Comparison of ENCODE assay signal across 5 cellular contexts in the genomic region with DNA sequence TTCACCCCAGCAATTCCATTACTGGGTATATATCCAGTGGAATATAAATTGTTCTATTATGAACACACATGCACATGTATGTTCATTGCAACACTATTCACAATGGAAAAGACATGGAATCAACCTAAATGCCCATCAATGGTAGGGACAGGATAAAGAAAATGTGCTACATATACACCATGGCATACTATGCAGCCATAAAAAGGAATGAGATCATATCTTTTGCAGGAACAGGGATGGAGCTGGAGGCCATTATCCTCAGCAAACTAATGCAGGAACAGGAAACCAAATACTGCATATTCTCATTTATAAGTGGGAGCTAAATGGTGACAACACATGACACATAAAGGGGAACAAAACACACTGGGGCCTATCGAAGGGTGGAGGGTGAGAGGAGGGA.
DNase-seq lines count a peak whose midpoint lies in the region; ATAC-seq, FAIRE-seq and TF ChIP-seq lines count a peak whose summit lies in the region.
"Not testable (repeated sequence)": the region's sequence is repeated elsewhere in the genome, so short reads cannot be mapped to it uniquely, and the experiment has no call there.

No MANE protein-coding gene starts in this region.

- intact Hi-C loops in K562 (cut with micrococcal nuclease) = not testable (repeated sequence)

- BruUV-seq in K562 (replicated peaks; lab: Mats Ljungman, UMichigan) = not testable (repeated sequence)

- TF ChIP-seq RAD21 in K562 (CRISPR knock-in tag; conservative IDR thresholded peaks at IDR 0.05 in 1 of 2, IDR thresholded peaks at IDR 0.05 in 1 of 2) = not testable (repeated sequence)

- not testable (repeated sequence) for H3K27ac ChIP-seq in HEK293 (ENCODE audit: extremely low read depth, low read depth, low read length); K562 (ENCODE audit: extremely low read depth, low read depth, low read length)

- H3K9me3 ChIP-seq in HEK293 (ENCODE audit: control insufficient read depth, insufficient read depth, low read depth, low read length); K562 (replicated peaks; ENCODE audit: control insufficient read depth, insufficient read depth, low read depth, low read length): not testable (repeated sequence)

- DNase-seq in K562 (ENCODE audit: extremely low read depth in 1 of 4, low spot score in 3 of 4); natural killer cell treated with Interleukin-12 subunit alpha and Interleukin-12 subunit beta and Interleukin-15 and Interleukin-18, amount 100 ng/mL, for 72 hours (ENCODE audit: low spot score); stimulated activated effector memory CD8-positive, alpha-beta T cell treated with anti-CD3 and anti-CD28 coated beads, Interleukin-12 subunit alpha, Interleukin-12 subunit beta, amount 100 ng/mL, for 72 hours (ENCODE audit: low spot score in 2 of 2): not testable (repeated sequence)

- H3K9ac ChIP-seq in K562 (ENCODE audit: insufficient read depth in 1 of 2, low read depth in 2 of 2, low read length in 2 of 2) = not testable (repeated sequence)

- WGBS in K562 (ENCODE audit: insufficient coverage, low coverage, missing lambda C conversion rate) = 21% methylated on average over 1 of the region's 1 CpG

- CTCF ChIA-PET in HEK293 (lab: Yijun Ruan, JAX); K562 (lab: Yijun Ruan, JAX; ENCODE audit: low intra/inter-chr PET ratio): not testable (repeated sequence)

- H2AFZ ChIP-seq in K562 (ENCODE audit: low read depth, low read length) = not testable (repeated sequence)

- H3K4me3 ChIP-seq in HEK293 (ENCODE audit: low read depth, low read length); K562: not testable (repeated sequence)

- not testable (repeated sequence) for H3K4me1 ChIP-seq in HEK293 (ENCODE audit: control insufficient read depth, insufficient read depth, low read length); K562 (replicated peaks in 1 of 2; ENCODE audit: control insufficient read depth in 2 of 2, insufficient read depth in 2 of 2, low read length in 2 of 2)

- peak overlapping the region; percentile 2 for H3K4me3 Mint-ChIP-seq in natural killer cell treated with Interleukin-12 subunit alpha and Interleukin-12 subunit beta and Interleukin-15 and Interleukin-18, amount 100 ng/mL, for 72 hours
- not testable (repeated sequence) for H3K4me3 Mint-ChIP-seq in stimulated activated effector memory CD8-positive, alpha-beta T cell treated with anti-CD3 and anti-CD28 coated beads, Interleukin-12 subunit alpha, Interleukin-12 subunit beta, amount 100 ng/mL, for 72 hours; stimulated activated naive CD8-positive, alpha-beta T cell treated with anti-CD3 and anti-CD28 coated beads, Interleukin-15, Interleukin-2, amounts not matched to agents 100 ng/mL and 50 ng/mL, for 24 hours

- H3K4me2 ChIP-seq in K562 (ENCODE audit: insufficient read depth, low read length) = not testable (repeated sequence)

- H3K36me3 ChIP-seq in HEK293 (ENCODE audit: control insufficient read depth in 2 of 2, insufficient read depth in 1 of 2, low read length in 2 of 2); K562 (ENCODE audit: control insufficient read depth, insufficient read depth, low read length): not testable (repeated sequence)

- TF ChIP-seq CTCF in HEK293 (tag by site-specific recombination; IDR thresholded peaks at IDR 0.05); K562 (IDR thresholded peaks at IDR 0.05 in 2 of 3, conservative IDR thresholded peaks at IDR 0.05 in 1 of 3; ENCODE audit: insufficient read depth in 2 of 3, low read depth in 1 of 3, low read length in 3 of 3): not testable (repeated sequence)

- H3K9me3 Mint-ChIP-seq in natural killer cell treated with Interleukin-12 subunit alpha and Interleukin-12 subunit beta and Interleukin-15 and Interleukin-18, amount 100 ng/mL, for 72 hours = peaks cover 12% of the 10 kb centered on the region
- H3K9me3 Mint-ChIP-seq in stimulated activated effector memory CD8-positive, alpha-beta T cell treated with anti-CD3 and anti-CD28 coated beads, Interleukin-12 subunit alpha, Interleukin-12 subunit beta, amount 100 ng/mL, for 72 hours; stimulated activated naive CD8-positive, alpha-beta T cell treated with anti-CD3 and anti-CD28 coated beads, Interleukin-15, Interleukin-2, amounts not matched to agents 100 ng/mL and 50 ng/mL, for 24 hours: not testable (repeated sequence)

- H3K4me1 Mint-ChIP-seq in natural killer cell treated with Interleukin-12 subunit alpha and Interleukin-12 subunit beta and Interleukin-15 and Interleukin-18, amount 100 ng/mL, for 72 hours (ENCODE audit: low read depth in 2 of 2) = peaks cover 65 to 83% of the 10 kb centered on the region in 2 donors
- H3K4me1 Mint-ChIP-seq in stimulated activated effector memory CD8-positive, alpha-beta T cell treated with anti-CD3 and anti-CD28 coated beads, Interleukin-12 subunit alpha, Interleukin-12 subunit beta, amount 100 ng/mL, for 72 hours = peaks cover 21% of the 10 kb centered on the region
- H3K4me1 Mint-ChIP-seq in stimulated activated naive CD8-positive, alpha-beta T cell treated with anti-CD3 and anti-CD28 coated beads, Interleukin-15, Interleukin-2, amounts not matched to agents 100 ng/mL and 50 ng/mL, for 24 hours (ENCODE audit: low read depth) = peaks cover 11% of the 10 kb centered on the region

- not testable (repeated sequence) for H3K27me3 Mint-ChIP-seq in natural killer cell treated with Interleukin-12 subunit alpha and Interleukin-12 subunit beta and Interleukin-15 and Interleukin-18, amount 100 ng/mL, for 72 hours; stimulated activated naive CD8-positive, alpha-beta T cell treated with anti-CD3 and anti-CD28 coated beads, Interleukin-15, Interleukin-2, amounts not matched to agents 100 ng/mL and 50 ng/mL, for 24 hours

- TF ChIP-seq POLR2A in K562 (conservative IDR thresholded peaks at IDR 0.05) = not testable (repeated sequence)

- not testable (repeated sequence) for H3K79me2 ChIP-seq in K562 (ENCODE audit: control insufficient read depth, insufficient read depth, low read length)

- not testable (repeated sequence) for H3K27me3 ChIP-seq in K562 (ENCODE audit: control insufficient read depth in 2 of 2, insufficient read depth in 2 of 2, low read length in 2 of 2)

- peaks cover 26% of the 10 kb centered on the region for H3K36me3 Mint-ChIP-seq in natural killer cell treated with Interleukin-12 subunit alpha and Interleukin-12 subunit beta and Interleukin-15 and Interleukin-18, amount 100 ng/mL, for 72 hours
- not testable (repeated sequence) for H3K36me3 Mint-ChIP-seq in stimulated activated effector memory CD8-positive, alpha-beta T cell treated with anti-CD3 and anti-CD28 coated beads, Interleukin-12 subunit alpha, Interleukin-12 subunit beta, amount 100 ng/mL, for 72 hours; stimulated activated naive CD8-positive, alpha-beta T cell treated with anti-CD3 and anti-CD28 coated beads, Interleukin-15, Interleukin-2, amounts not matched to agents 100 ng/mL and 50 ng/mL, for 24 hours (ENCODE audit: low read depth)

- H4K20me1 ChIP-seq in K562 (replicated peaks; ENCODE audit: control insufficient read depth, insufficient read depth, low read length) = not testable (repeated sequence)

- in situ Hi-C loops in K562 (cut with MboI) = not testable (repeated sequence)

- peak overlapping the region; percentile 99 to 100 for H3K27ac Mint-ChIP-seq in natural killer cell treated with Interleukin-12 subunit alpha and Interleukin-12 subunit beta and Interleukin-15 and Interleukin-18, amount 100 ng/mL, for 72 hours
- H3K27ac Mint-ChIP-seq in stimulated activated effector memory CD8-positive, alpha-beta T cell treated with anti-CD3 and anti-CD28 coated beads, Interleukin-12 subunit alpha, Interleukin-12 subunit beta, amount 100 ng/mL, for 72 hours = peak overlapping the region; percentile 40
- H3K27ac Mint-ChIP-seq in stimulated activated naive CD8-positive, alpha-beta T cell treated with anti-CD3 and anti-CD28 coated beads, Interleukin-15, Interleukin-2, amounts not matched to agents 100 ng/mL and 50 ng/mL, for 24 hours = peak overlapping the region; percentile 7

- POLR2A ChIA-PET in HEK293 (lab: Yijun Ruan, JAX); K562 (lab: Yijun Ruan, JAX): not testable (repeated sequence)

- not testable (repeated sequence) for TF ChIP-seq EP300 in K562 (IDR thresholded peaks at IDR 0.05; ENCODE audit: low read length)

- not testable (repeated sequence) for FAIRE-seq in K562 (lab: Jason Lieb, UNC)

- not testable (repeated sequence) for H3K9me1 ChIP-seq in K562 (ENCODE audit: control insufficient read depth, insufficient read depth, low read length)

- not testable (repeated sequence) for ATAC-seq in K562; natural killer cell treated with Interleukin-12 subunit alpha and Interleukin-12 subunit beta and Interleukin-15 and Interleukin-18, amount 100 ng/mL, for 72 hours; stimulated activated effector memory CD8-positive, alpha-beta T cell treated with anti-CD3 and anti-CD28 coated beads, Interleukin-12 subunit alpha, Interleukin-12 subunit beta, amount 100 ng/mL, for 72 hours

TF ChIP-seq in HEK293, 187 proteins besides CTCF, POLR2A, EP300 and RAD21:
- peak; percentile 59; the same call in 1 of the 2 replicates for TF ChIP-seq ZNF146 (tag by site-specific recombination; IDR thresholded peaks at IDR 0.05)

TF ChIP-seq in K562, 482 proteins besides CTCF, POLR2A, EP300 and RAD21:
- TF ChIP-seq ZNF146 (CRISPR knock-in tag; IDR thresholded peaks at IDR 0.05; ENCODE audit: unreplicated experiment) = peak; percentile 84
- TF ChIP-seq RBM25 (IDR thresholded peaks at IDR 0.05; ENCODE audit: low read depth, low read length, severe bottlenecking) = peak; percentile 29

Comparison
In these comparisons a context has a peak if more than half of its experiments do, and no peak if none do; other contexts are left out.
1. H3K27ac Mint-ChIP-seq: peak in every context shown above with its lines; median percentile 100 in natural killer cell treated with Interleukin-12 subunit alpha and Interleukin-12 subunit beta and Interleukin-15 and Interleukin-18, amount 100 ng/mL, for 72 hours; 40 in stimulated activated effector memory CD8-positive, alpha-beta T cell treated with anti-CD3 and anti-CD28 coated beads, Interleukin-12 subunit alpha, Interleukin-12 subunit beta, amount 100 ng/mL, for 72 hours; 7 in stimulated activated naive CD8-positive, alpha-beta T cell treated with anti-CD3 and anti-CD28 coated beads, Interleukin-15, Interleukin-2, amounts not matched to agents 100 ng/mL and 50 ng/mL, for 24 hours.